29 cellular contexts compared by ENCODE assay signal in genomic region chr1:177135250-177135649, GRCh38. TPM values are rescaled to one million over a fixed set of nuclear protein-coding genes. Genes with fewer than 3 reads are reported as not detected.
"Had no signal": no experiment of that assay in that cellular context is flagged by ENCODE, and none has a peak within 500 bp of the region (broad histone marks: within the 10 kb centered on the region; RNA-seq: fewer than 3 reads in every experiment).

No MANE protein-coding gene starts in this region.

- H3K9me3 ChIP-seq: esophagus muscularis mucosa, gastrocnemius medialis had no signal

- H3K27me3 ChIP-seq: brain microvascular endothelial cell, esophagus muscularis mucosa, gastrocnemius medialis had no signal

- ATAC-seq: activated CD4-positive, alpha-beta T cell treated with anti-CD3 and anti-CD28 coated beads for 36 hours; activated CD8-positive, alpha-beta memory T cell treated with anti-CD3 and anti-CD28 coated beads, Interleukin-2, amount 10 ng/mL, durations not matched to agents 7 days and 5 days; activated CD8-positive, alpha-beta T cell treated with anti-CD3 and anti-CD28 coated beads, Interleukin-2, amount 10 ng/mL, durations not matched to agents 7 days and 5 days; activated naive CD4-positive, alpha-beta T cell treated with anti-CD3 and anti-CD28 coated beads, Interleukin-2, amount 50 U/mL, for 72 hours; effector memory CD8-positive, alpha-beta T cell; foreskin keratinocyte; gastrocnemius medialis had no signal

- DNase-seq: activated CD4-positive, alpha-beta memory T cell treated with anti-CD3 and anti-CD28 coated beads for 36 hours; activated CD4-positive, alpha-beta T cell treated with anti-CD3 and anti-CD28 coated beads for 36 hours; activated CD4-positive, alpha-beta T cell treated with anti-CD3 and anti-CD28 coated beads, Interleukin-2, amount 10 ng/mL, durations not matched to agents 24 days and 14 days; activated CD4-positive, CD25-positive, alpha-beta regulatory T cell; activated CD4-positive, CD25-positive, alpha-beta regulatory T cell treated with anti-CD3 and anti-CD28 coated beads, Interleukin-2, amount 50 U/mL, for 72 hours; activated CD8-positive, alpha-beta memory T cell treated with anti-CD3 and anti-CD28 coated beads, Interleukin-2, amount 10 ng/mL, durations not matched to agents 7 days and 5 days; activated CD8-positive, alpha-beta memory T cell treated with anti-CD3 and anti-CD28 coated beads, Interleukin-2, amount 50 U/mL, for 4 hours; activated CD8-positive, alpha-beta T cell treated with anti-CD3 and anti-CD28 coated beads, Interleukin-2, amount 10 ng/mL, durations not matched to agents 7 days and 5 days; activated gamma-delta T cell; activated naive CD4-positive, alpha-beta T cell; activated naive CD4-positive, alpha-beta T cell treated with anti-CD3 and anti-CD28 coated beads, Interleukin-2, amount 10 ng/mL, durations not matched to agents 7 days and 5 days; activated naive CD8-positive, alpha-beta T cell treated with anti-CD3 and anti-CD28 coated beads, Interleukin-2, amount 10 ng/mL, durations not matched to agents 7 days and 5 days; activated T-cell treated with anti-CD3 and anti-CD28 coated beads, Interleukin-2, amount 50 U/mL, for 1 hour; activated T-cell treated with anti-CD3 and anti-CD28 coated beads, Interleukin-2, amount 50 U/mL, for 48 hours; brain microvascular endothelial cell; effector CD4-positive, alpha-beta T cell; effector memory CD8-positive, alpha-beta T cell; erythroblast; foreskin keratinocyte; gastrocnemius medialis; glutamatergic neuron; T-helper 2 cell had no signal

- H3K4me3 ChIP-seq: coronary artery, esophagus muscularis mucosa, gastrocnemius medialis had no signal

- H3K27ac ChIP-seq: brain microvascular endothelial cell, coronary artery, esophagus muscularis mucosa, foreskin keratinocyte, gastrocnemius medialis had no signal

- H3K36me3 ChIP-seq: brain microvascular endothelial cell, esophagus muscularis mucosa, gastrocnemius medialis had no signal

- H3K4me1 ChIP-seq: foreskin keratinocyte, gastrocnemius medialis had no signal

RNA-seq across cellular contexts. Expression of gene ASTN1, which starts 29.3 kb away (rescaled TPM):
- total RNA-seq: activated CD4-positive, alpha-beta memory T cell treated with anti-CD3 and anti-CD28 coated beads for 36 hours; activated CD4-positive, alpha-beta T cell treated with anti-CD3 and anti-CD28 coated beads for 36 hours; activated CD4-positive, alpha-beta T cell treated with anti-CD3 and anti-CD28 coated beads, Interleukin-2, amount 10 ng/mL, durations not matched to agents 24 days and 14 days; activated CD8-positive, alpha-beta memory T cell treated with anti-CD3 and anti-CD28 coated beads for 36 hours; activated CD8-positive, alpha-beta memory T cell treated with anti-CD3 and anti-CD28 coated beads, Interleukin-2, amount 10 ng/mL, durations not matched to agents 7 days and 5 days; activated CD8-positive, alpha-beta T cell treated with anti-CD3 and anti-CD28 coated beads, Interleukin-2, amount 10 ng/mL, durations not matched to agents 7 days and 5 days; activated naive CD4-positive, alpha-beta T cell treated with anti-CD3 and anti-CD28 coated beads, Interleukin-2, amount 50 U/mL, for 72 hours; activated naive CD8-positive, alpha-beta T cell treated with anti-CD3 and anti-CD28 coated beads, Interleukin-2, amount 10 ng/mL, durations not matched to agents 7 days and 5 days; bronchial epithelial cell; T-helper 1 cell treated with Interleukin-12 subunit alpha and Interleukin-12 subunit beta and Interleukin-4 antibody, amounts not matched to agents 30 ng/mL and 1 ng/mL, for 36 hours had no signal
- polyA plus RNA-seq: foreskin keratinocyte had no signal

RNA-seq across cellular contexts. Expression of gene BRINP2, which starts 35.5 kb away (rescaled TPM):
- total RNA-seq: activated CD4-positive, alpha-beta memory T cell treated with anti-CD3 and anti-CD28 coated beads for 36 hours; activated CD4-positive, alpha-beta T cell treated with anti-CD3 and anti-CD28 coated beads for 36 hours; activated CD4-positive, alpha-beta T cell treated with anti-CD3 and anti-CD28 coated beads, Interleukin-2, amount 10 ng/mL, durations not matched to agents 24 days and 14 days; activated CD8-positive, alpha-beta memory T cell treated with anti-CD3 and anti-CD28 coated beads for 36 hours; activated CD8-positive, alpha-beta memory T cell treated with anti-CD3 and anti-CD28 coated beads, Interleukin-2, amount 10 ng/mL, durations not matched to agents 7 days and 5 days; activated CD8-positive, alpha-beta T cell treated with anti-CD3 and anti-CD28 coated beads, Interleukin-2, amount 10 ng/mL, durations not matched to agents 7 days and 5 days; activated naive CD4-positive, alpha-beta T cell treated with anti-CD3 and anti-CD28 coated beads, Interleukin-2, amount 50 U/mL, for 72 hours; activated naive CD8-positive, alpha-beta T cell treated with anti-CD3 and anti-CD28 coated beads, Interleukin-2, amount 10 ng/mL, durations not matched to agents 7 days and 5 days; astrocyte; bronchial epithelial cell; gastrocnemius medialis had no signal
